15 cellular contexts compared by ENCODE assay signal in the genomic region with DNA sequence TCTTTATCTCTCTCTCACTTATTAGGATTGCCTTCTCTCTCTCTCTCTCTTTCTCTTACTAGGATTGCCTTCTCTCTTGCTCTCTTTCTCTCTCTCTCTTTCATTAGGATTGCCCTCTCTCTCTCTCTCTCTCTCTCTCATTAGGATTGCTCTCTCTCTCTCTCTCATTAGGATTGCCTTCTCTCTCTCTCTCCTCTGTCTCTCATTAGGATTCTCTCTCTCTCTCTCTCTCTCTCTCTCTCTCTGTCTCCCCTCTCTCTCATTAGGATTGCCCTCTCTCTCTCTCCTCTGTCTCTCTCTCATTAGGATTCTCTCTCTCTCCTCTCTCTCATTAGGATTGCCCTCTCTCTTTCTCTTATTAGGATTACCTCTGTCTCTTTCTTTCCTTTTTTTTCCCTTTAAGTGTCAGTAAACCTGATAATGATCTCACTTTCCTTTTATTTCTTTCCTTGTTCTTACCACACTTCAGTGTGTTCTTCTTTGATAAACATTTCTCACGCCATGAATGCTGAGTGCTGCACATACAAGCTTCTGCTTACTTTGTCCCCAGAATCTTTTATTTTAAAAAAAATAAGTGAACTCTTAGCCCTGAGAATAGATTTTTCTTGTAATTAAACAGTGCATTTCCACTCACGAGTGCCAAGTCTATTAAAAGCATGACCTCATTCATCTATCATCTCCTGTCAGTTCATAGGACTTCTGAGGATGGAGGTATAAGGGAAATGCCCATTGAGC.
"Had no signal": no experiment of that assay in that cellular context is flagged by ENCODE, and none has a peak within 500 bp of the region (broad histone marks: within the 10 kb centered on the region; RNA-seq: fewer than 3 reads in every experiment).

No MANE protein-coding gene starts in this region.

- H2AFZ ChIP-seq: neural progenitor cell had no signal

- FAIRE-seq: pancreas had no signal

- H3K27ac ChIP-seq: neural progenitor cell, pancreas, transverse colon had no signal

- H3K9ac ChIP-seq: neural progenitor cell had no signal

- ATAC-seq: activated CD4-positive, alpha-beta T cell treated with anti-CD3 and anti-CD28 coated beads for 36 hours; activated CD8-positive, alpha-beta memory T cell treated with anti-CD3 and anti-CD28 coated beads, Interleukin-2, amount 10 ng/mL, durations not matched to agents 7 days and 5 days; effector memory CD8-positive, alpha-beta T cell; left lobe of liver; pancreas; sciatic nerve; stimulated activated naive CD8-positive, alpha-beta T cell treated with anti-CD3 and anti-CD28 coated beads, Interleukin-15, Interleukin-2, amounts not matched to agents 100 U/mL and 50 U/mL, for 24 hours had no signal

- H3K27me3 ChIP-seq: neural progenitor cell, pancreas, transverse colon had no signal

- H3K4me2 ChIP-seq: neural progenitor cell had no signal

- DNase-seq: activated CD4-positive, alpha-beta memory T cell treated with anti-CD3 and anti-CD28 coated beads for 36 hours; activated CD4-positive, alpha-beta T cell treated with anti-CD3 and anti-CD28 coated beads for 36 hours; activated CD8-positive, alpha-beta memory T cell treated with anti-CD3 and anti-CD28 coated beads, Interleukin-2, amount 10 ng/mL, durations not matched to agents 7 days and 5 days; activated naive CD4-positive, alpha-beta T cell treated with anti-CD3 and anti-CD28 coated beads for 36 hours; activated T-cell treated with anti-CD3 and anti-CD28 coated beads, Interleukin-2, amount 50 U/mL, for 1 hour; dermis blood vessel endothelial cell; effector memory CD8-positive, alpha-beta T cell; erythroblast; islet precursor cell; pancreas; stimulated activated naive CD8-positive, alpha-beta T cell treated with anti-CD3 and anti-CD28 coated beads, Interleukin-15, Interleukin-2, amounts not matched to agents 100 U/mL and 50 U/mL, for 24 hours; transverse colon had no signal

- H3K36me3 ChIP-seq: neural progenitor cell, pancreas, transverse colon had no signal

- H3K4me1 ChIP-seq: pancreas, transverse colon had no signal

- H3K9me3 ChIP-seq: pancreas, transverse colon had no signal

- H3K4me3 ChIP-seq: neural progenitor cell, pancreas, transverse colon had no signal
